Comparison of ENCODE assay signal across 22 cellular contexts in genomic region chr6:84709121-84709520, GRCh38. TPM values are rescaled to one million over a fixed set of nuclear protein-coding genes. Genes with fewer than 3 reads are reported as not detected.
"Had no signal": no experiment of that assay in that cellular context is flagged by ENCODE, and none has a peak within 500 bp of the region (broad histone marks: within the 10 kb centered on the region; RNA-seq: fewer than 3 reads in every experiment).

No MANE protein-coding gene starts in this region.

- H3K27ac ChIP-seq: KMS-11 had no signal

- H3K9me3 ChIP-seq: SK-N-SH had no signal

- H3K4me3 ChIP-seq: K562 had no signal

- DNase-seq: Kasumi-1, MM.1S, NCI-H1092 treated with DMSO at 0.1 percent for 48 hours, NCI-H1436, NCI-H187, NCI-H2029, NCI-H2081 treated with DMSO at 0.1 percent for 48 hours, NCI-H2171, NCI-H226, NCI-H446, NCI-H510A, NCI-H524 treated with DMSO at 0.1 percent for 48 hours, NCI-H69, NCI-H774, RPMI8226, SHP77, SK-N-SH, SW 1271 had no signal

- ATAC-seq: K562 had no signal

- H3K27me3 Mint-ChIP-seq: IgD-negative memory B cell had no signal

- H3K4me3 Mint-ChIP-seq: IgD-negative memory B cell had no signal

- H3K36me3 Mint-ChIP-seq: IgD-negative memory B cell had no signal

- H3K4me1 Mint-ChIP-seq: IgD-negative memory B cell had no signal

- H3K27ac Mint-ChIP-seq: IgD-negative memory B cell had no signal

RNA-seq across cellular contexts. Expression of gene TBX18, which starts 55.3 kb away (rescaled TPM):
- total RNA-seq: M059J had no signal
- polyA plus RNA-seq: IgD-negative memory B cell had no signal
